Comparison of ENCODE assay signal across 8 cellular contexts in genomic region chr11:27363576-27364115, GRCh38. TPM values are rescaled to one million over a fixed set of nuclear protein-coding genes. Genes with fewer than 3 reads are reported as not detected.
DNase-seq lines count a peak whose midpoint lies in the region; ATAC-seq and TF ChIP-seq lines count a peak whose summit lies in the region.

No MANE protein-coding gene starts in this region.

- 42 to 47% methylated on average over 13 of the region's 13 CpGs for WGBS in thyroid gland, 2 donors

- peaks cover 36% of the 10 kb centered on the region for H3K4me1 Mint-ChIP-seq in activated CD8-positive, alpha-beta memory T cell treated with anti-CD3 and anti-CD28 coated beads, Interleukin-2, amount 10 ng/mL, durations not matched to agents 7 days and 5 days
- peaks cover 35% of the 10 kb centered on the region for H3K4me1 Mint-ChIP-seq in activated naive CD8-positive, alpha-beta T cell treated with anti-CD3 and anti-CD28 coated beads for 36 hours

- no peak for TF ChIP-seq POLR2A in thyroid gland (IDR thresholded peaks at IDR 0.05)

- no peak for DNase-seq in activated CD8-positive, alpha-beta memory T cell treated with anti-CD3 and anti-CD28 coated beads, Interleukin-2, amount 10 ng/mL, durations not matched to agents 7 days and 5 days
- DNase-seq in activated CD8-positive, alpha-beta memory T cell treated with anti-CD3 and anti-CD28 coated beads, Interleukin-2, amount 50 U/mL, for 4 hours: no peak
- DNase-seq in activated naive CD8-positive, alpha-beta T cell treated with anti-CD3 and anti-CD28 coated beads for 36 hours: no peak
- no peak for DNase-seq in left lobe of liver (ENCODE audit: low spot score)
- no peak for DNase-seq in thyroid gland
- DNase-seq in iPS-NIHi7 (ENCODE audit: extremely low spot score): no peak
- DNase-seq in ureter (ENCODE audit: low spot score): no peak
- DNase-seq in NK-92 (lab: John Stamatoyannopoulos, UW; ENCODE audit: unreplicated experiment): no peak

- H3K4me3 ChIP-seq in thyroid gland (replicated peaks in 1 of 3): peak overlapping the region; percentile 42 to 87 (median 80)

- H3K9me3 Mint-ChIP-seq in activated CD8-positive, alpha-beta memory T cell treated with anti-CD3 and anti-CD28 coated beads, Interleukin-2, amount 10 ng/mL, durations not matched to agents 7 days and 5 days (ENCODE audit: low read depth): no peaks in the 10 kb centered on the region
- H3K9me3 Mint-ChIP-seq in activated naive CD8-positive, alpha-beta T cell treated with anti-CD3 and anti-CD28 coated beads for 36 hours: no peaks in the 10 kb centered on the region

- H3K9me3 ChIP-seq in thyroid gland: no peaks in the 10 kb centered on the region

- peaks cover under 1% of the 10 kb centered on the region for H3K27me3 Mint-ChIP-seq in activated CD8-positive, alpha-beta memory T cell treated with anti-CD3 and anti-CD28 coated beads, Interleukin-2, amount 10 ng/mL, durations not matched to agents 7 days and 5 days
- H3K27me3 Mint-ChIP-seq in activated naive CD8-positive, alpha-beta T cell treated with anti-CD3 and anti-CD28 coated beads for 36 hours: no peaks in the 10 kb centered on the region

- H3K36me3 Mint-ChIP-seq in activated CD8-positive, alpha-beta memory T cell treated with anti-CD3 and anti-CD28 coated beads, Interleukin-2, amount 10 ng/mL, durations not matched to agents 7 days and 5 days: peaks cover 3% of the 10 kb centered on the region
- peaks cover 7% of the 10 kb centered on the region for H3K36me3 Mint-ChIP-seq in activated naive CD8-positive, alpha-beta T cell treated with anti-CD3 and anti-CD28 coated beads for 36 hours

- H3K27ac ChIP-seq in thyroid gland: peak overlapping the region in 2 of 3 donors; percentile 42 to 52

- CTCF ChIA-PET in activated CD8-positive, alpha-beta memory T cell treated with anti-CD3 and anti-CD28 coated beads, Interleukin-2, amount 10 ng/mL, durations not matched to agents 7 days and 5 days (lab: Charles Lee): interaction anchor here (0.8 to 2.3 kb wide), 5 partner anchors 10 to 179 kb away, joined by 3 to 5 read pairs (median 3); no protein-coding TSS in a partner anchor

- H3K36me3 ChIP-seq in thyroid gland: peaks cover 4 to 10% of the 10 kb centered on the region in 2 donors

- intact Hi-C loops in thyroid gland (cut with DNase I): no loop called here

- no peaks in the 10 kb centered on the region for H3K27me3 ChIP-seq in thyroid gland

- ATAC-seq in activated CD8-positive, alpha-beta memory T cell treated with anti-CD3 and anti-CD28 coated beads, Interleukin-2, amount 10 ng/mL, durations not matched to agents 7 days and 5 days: no peak
- peak; percentile 4 for ATAC-seq in left lobe of liver

- H3K27ac Mint-ChIP-seq in activated CD8-positive, alpha-beta memory T cell treated with anti-CD3 and anti-CD28 coated beads, Interleukin-2, amount 10 ng/mL, durations not matched to agents 7 days and 5 days: peak overlapping the region; percentile 81
- H3K27ac Mint-ChIP-seq in activated naive CD8-positive, alpha-beta T cell treated with anti-CD3 and anti-CD28 coated beads for 36 hours: peak overlapping the region; percentile 76

- H3K4me3 Mint-ChIP-seq in activated CD8-positive, alpha-beta memory T cell treated with anti-CD3 and anti-CD28 coated beads, Interleukin-2, amount 10 ng/mL, durations not matched to agents 7 days and 5 days: peak overlapping the region; percentile 98
- peak overlapping the region; percentile 94 for H3K4me3 Mint-ChIP-seq in activated naive CD8-positive, alpha-beta T cell treated with anti-CD3 and anti-CD28 coated beads for 36 hours

- TF ChIP-seq CTCF in thyroid gland (IDR thresholded peaks at IDR 0.05): no peak

- peaks cover 6 to 10% of the 10 kb centered on the region in 2 donors for H3K4me1 ChIP-seq in thyroid gland

RNA-seq across cellular contexts. Expression of gene CCDC34, which starts 0.6 kb away (rescaled TPM):
- 10 to 100 TPM; 17.8 to 19.2 TPM for total RNA-seq in activated CD8-positive, alpha-beta memory T cell treated with anti-CD3 and anti-CD28 coated beads, Interleukin-2, amount 10 ng/mL, durations not matched to agents 7 days and 5 days
- total RNA-seq in activated naive CD8-positive, alpha-beta T cell treated with anti-CD3 and anti-CD28 coated beads for 36 hours: 10 to 100 TPM; 27.9 to 35.1 TPM
- total RNA-seq in left lobe of liver: 2.0 TPM
- total RNA-seq in thyroid gland: 1 to 10 TPM; 2.1 to 4.6 (median 3.9) TPM
- total RNA-seq in ureter: 10.2 TPM
